Comparison of ENCODE assay signal across 13 cellular contexts in the genomic region with DNA sequence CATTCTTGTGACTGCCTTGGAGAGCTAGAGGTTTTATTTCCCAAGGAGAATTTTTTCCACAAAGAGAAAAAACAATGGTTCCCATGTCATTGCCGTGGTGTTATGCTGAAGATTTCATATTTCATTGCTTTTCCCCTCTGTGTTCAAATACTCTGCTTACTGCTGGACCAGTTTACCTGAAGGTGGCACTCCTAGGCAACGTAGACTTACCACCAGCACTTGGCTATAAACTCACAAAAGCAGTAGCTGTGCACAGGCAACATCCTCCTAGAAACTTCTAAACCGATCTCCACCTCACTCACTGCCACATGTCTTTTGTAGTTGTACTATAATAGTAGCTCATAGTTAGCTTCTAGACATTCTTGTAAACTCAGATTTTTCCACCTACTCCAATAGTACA.
DNase-seq lines count a peak whose midpoint lies in the region; ATAC-seq and TF ChIP-seq lines count a peak whose summit lies in the region.
"Had no signal": no experiment of that assay in that cellular context is flagged by ENCODE, and none has a peak within 500 bp of the region (broad histone marks: within the 10 kb centered on the region; RNA-seq: fewer than 3 reads in every experiment).

No MANE protein-coding gene starts in this region.

- no peak overlapping the region for H3K27ac ChIP-seq in WERI-Rb-1

- TF ChIP-seq CTCF in GM12874 (IDR thresholded peaks at IDR 0.05; ENCODE audit: insufficient read depth, low read depth, low read length): peak; percentile 8; the same call in 1 of the 2 replicates
- peak; percentile 30; the same call in 1 of the 2 replicates for TF ChIP-seq CTCF in WERI-Rb-1 (IDR thresholded peaks at IDR 0.05; ENCODE audit: low read depth, low read length)

- ATAC-seq in GM19397 (IDR thresholded peaks at IDR 0.05; ENCODE audit: unreplicated experiment) (no peak), GM21381 (IDR thresholded peaks at IDR 0.05; ENCODE audit: unreplicated experiment) (no peak)
- ATAC-seq: activated T-helper 17 cell treated with anti-CD3 and anti-CD28 coated beads, Interleukin-2, amount 50 U/mL, for 72 hours had no signal

- H3K4me3 ChIP-seq in WERI-Rb-1 (ENCODE audit: low read depth, low read length): no peak overlapping the region

- DNase-seq in LoVo (ENCODE audit: low spot score): peak; percentile 11
- no peak for DNase-seq in WERI-Rb-1
- peak; percentile 10 for DNase-seq in left kidney (ENCODE audit: low read depth, low spot score)
- no peak for DNase-seq in NCI-H1694 (lab: John Stamatoyannopoulos, UW)
- DNase-seq: activated CD4-positive, alpha-beta T cell treated with anti-CD3 and anti-CD28 coated beads, Interleukin-2, amount 50 U/mL, for 4 hours; CD4-positive, alpha-beta T cell; GDM1; hippocampal formation; NCI-H1436 treated with DMSO at 0.1 percent for 48 hours had no signal

- no peaks in the 10 kb centered on the region for H3K36me3 ChIP-seq in WERI-Rb-1

- no peaks in the 10 kb centered on the region for H3K9me3 ChIP-seq in WERI-Rb-1 (ENCODE audit: severe bottlenecking)

- no peaks in the 10 kb centered on the region for H3K27me3 ChIP-seq in WERI-Rb-1 (ENCODE audit: insufficient read depth, low read depth, severe bottlenecking)

Comparison
In these comparisons a context has a peak if more than half of its experiments do, and no peak if none do; other contexts are left out.
1. DNase-seq: peak in LoVo (single experiment) and left kidney (single experiment); none in WERI-Rb-1 (single experiment) and NCI-H1694 (single experiment).